1 cellular context compared by ENCODE assay signal in genomic region chr4:118754890-118755289, GRCh38.
TF ChIP-seq lines count a peak whose summit lies in the region.

No MANE protein-coding gene starts in this region.

TF ChIP-seq in GM23338, 12 proteins besides CTCF, POLR2A, EP300 and RAD21 (continued from another document):
- no peak for TF ChIP-seq ZNF462 (CRISPR knock-in tag; IDR thresholded peaks at IDR 0.05)
- TF ChIP-seq ZNF331 (CRISPR knock-in tag; IDR thresholded peaks at IDR 0.05; ENCODE audit: low read depth) = no peak
- TF ChIP-seq CREB1 (CRISPR knock-in tag; IDR thresholded peaks at IDR 0.05; ENCODE audit: low read depth) = no peak
- TF ChIP-seq ETS1 (IDR thresholded peaks at IDR 0.05) = no peak
- no peak for TF ChIP-seq POLR2AphosphoS5 (IDR thresholded peaks at IDR 0.05; ENCODE audit: low read depth)
- no peak for TF ChIP-seq REST (IDR thresholded peaks at IDR 0.05; ENCODE audit: unreplicated experiment)
- TF ChIP-seq NANOG (IDR thresholded peaks at IDR 0.05; ENCODE audit: borderline replicate concordance) = no peak
